In genomic region chr6:167470101-167470835, GRCh38 we compare ENCODE assay signal across 21 cellular contexts.
DNase-seq lines count a peak whose midpoint lies in the region; ATAC-seq and TF ChIP-seq lines count a peak whose summit lies in the region.
"Had no signal": no experiment of that assay in that cellular context is flagged by ENCODE, and none has a peak within 500 bp of the region (broad histone marks: within the 10 kb centered on the region; RNA-seq: fewer than 3 reads in every experiment).

No MANE protein-coding gene starts in this region.

- no peaks in the 10 kb centered on the region for H3K9me3 ChIP-seq in BE2C
- H3K9me3 ChIP-seq: HAP-1 had no signal

- no peak overlapping the region for H3K4me3 Mint-ChIP-seq in activated CD8-positive, alpha-beta memory T cell treated with anti-CD3 and anti-CD28 coated beads, Interleukin-2, amount 10 ng/mL, durations not matched to agents 7 days and 5 days
- H3K4me3 Mint-ChIP-seq in osteocyte (ENCODE audit: unreplicated experiment) = no peak overlapping the region
- H3K4me3 Mint-ChIP-seq: CD14-positive monocyte, IgD-negative memory B cell had no signal

- peak; percentile 19 for DNase-seq in activated CD8-positive, alpha-beta memory T cell treated with anti-CD3 and anti-CD28 coated beads, Interleukin-2, amount 10 ng/mL, durations not matched to agents 7 days and 5 days
- no peak for DNase-seq in activated CD8-positive, alpha-beta memory T cell treated with anti-CD3 and anti-CD28 coated beads for 24 hours
- DNase-seq in BE2C (peak; percentile 20), cerebellar cortex (ENCODE audit: low spot score) (peak; percentile 85), osteocyte (ENCODE audit: extremely low spot score, unreplicated experiment) (peak; percentile 51)
- no peak for DNase-seq in activated CD4-positive, alpha-beta T cell treated with anti-CD3 and anti-CD28 coated beads, Interleukin-2, amount 50 U/mL, for 4 hours
- DNase-seq: 8988T, GDM1, GM23248, NCI-H1105, NCI-H146, NCI-H2081, NCI-H2171, NCI-H524 treated with DMSO at 0.1 percent for 48 hours, OCI-M1, SHP77 had no signal

- H3K4me3 ChIP-seq in BE2C (ENCODE audit: low read depth, low read length) = no peak overlapping the region
- H3K4me3 ChIP-seq: GM23248, HAP-1 had no signal

- no peaks in the 10 kb centered on the region for H3K9me3 Mint-ChIP-seq in activated CD8-positive, alpha-beta memory T cell treated with anti-CD3 and anti-CD28 coated beads, Interleukin-2, amount 10 ng/mL, durations not matched to agents 7 days and 5 days (ENCODE audit: low read depth)
- no peaks in the 10 kb centered on the region for H3K9me3 Mint-ChIP-seq in osteocyte (ENCODE audit: unreplicated experiment)
- H3K9me3 Mint-ChIP-seq: IgD-negative memory B cell had no signal

- CTCF ChIA-PET in activated CD8-positive, alpha-beta memory T cell treated with anti-CD3 and anti-CD28 coated beads, Interleukin-2, amount 10 ng/mL, durations not matched to agents 7 days and 5 days (lab: Charles Lee) = no interaction called here

- no peak for TF ChIP-seq CTCF in BE2C (IDR thresholded peaks at IDR 0.05; ENCODE audit: low read depth, low read length)
- no peak for TF ChIP-seq CTCF in osteocyte (IDR thresholded peaks at IDR 0.05)

- H3K4me1 ChIP-seq in BE2C = 0 out of 2 replicates have a peak, but pooled peaks cover 4% of the 10 kb centered on the region

- H3K27me3 Mint-ChIP-seq in activated CD8-positive, alpha-beta memory T cell treated with anti-CD3 and anti-CD28 coated beads, Interleukin-2, amount 10 ng/mL, durations not matched to agents 7 days and 5 days = peaks cover 3% of the 10 kb centered on the region
- peaks cover 14% of the 10 kb centered on the region for H3K27me3 Mint-ChIP-seq in osteocyte (ENCODE audit: unreplicated experiment)

- H3K27me3 ChIP-seq in BE2C = no peaks in the 10 kb centered on the region

- ATAC-seq in activated CD8-positive, alpha-beta memory T cell treated with anti-CD3 and anti-CD28 coated beads, Interleukin-2, amount 10 ng/mL, durations not matched to agents 7 days and 5 days = no peak
- ATAC-seq in HG03025 (IDR thresholded peaks at IDR 0.05; ENCODE audit: low FRiP score, unreplicated experiment) (no peak), HG03342 (IDR thresholded peaks at IDR 0.05; ENCODE audit: unreplicated experiment) (no peak)

- H3K27ac Mint-ChIP-seq in activated CD8-positive, alpha-beta memory T cell treated with anti-CD3 and anti-CD28 coated beads, Interleukin-2, amount 10 ng/mL, durations not matched to agents 7 days and 5 days = no peak overlapping the region
- no peak overlapping the region for H3K27ac Mint-ChIP-seq in osteocyte (ENCODE audit: unreplicated experiment)
- H3K27ac Mint-ChIP-seq: CD14-positive monocyte, IgD-negative memory B cell had no signal

- no peaks in the 10 kb centered on the region for H3K4me1 Mint-ChIP-seq in activated CD8-positive, alpha-beta memory T cell treated with anti-CD3 and anti-CD28 coated beads, Interleukin-2, amount 10 ng/mL, durations not matched to agents 7 days and 5 days
- H3K4me1 Mint-ChIP-seq in osteocyte (ENCODE audit: unreplicated experiment) = peaks cover 8% of the 10 kb centered on the region
- H3K4me1 Mint-ChIP-seq: CD14-positive monocyte had no signal

- no peaks in the 10 kb centered on the region for H3K36me3 ChIP-seq in BE2C
- H3K36me3 ChIP-seq: HAP-1 had no signal

- no peaks in the 10 kb centered on the region for H3K36me3 Mint-ChIP-seq in activated CD8-positive, alpha-beta memory T cell treated with anti-CD3 and anti-CD28 coated beads, Interleukin-2, amount 10 ng/mL, durations not matched to agents 7 days and 5 days
- H3K36me3 Mint-ChIP-seq in osteocyte (ENCODE audit: unreplicated experiment) = no peaks in the 10 kb centered on the region
- H3K36me3 Mint-ChIP-seq: CD14-positive monocyte had no signal

Comparison
In these comparisons a context has a peak if more than half of its experiments do, and no peak if none do; other contexts are left out.
1. DNase-seq: peak in activated CD8-positive, alpha-beta memory T cell treated with anti-CD3 and anti-CD28 coated beads, Interleukin-2, amount 10 ng/mL, durations not matched to agents 7 days and 5 days (single experiment), BE2C (single experiment), cerebellar cortex (single experiment) and osteocyte (single experiment); none in activated CD8-positive, alpha-beta memory T cell treated with anti-CD3 and anti-CD28 coated beads for 24 hours (single experiment) and activated CD4-positive, alpha-beta T cell treated with anti-CD3 and anti-CD28 coated beads, Interleukin-2, amount 50 U/mL, for 4 hours (0 of 2).